33 cellular contexts compared by ENCODE assay signal in the genomic region with DNA sequence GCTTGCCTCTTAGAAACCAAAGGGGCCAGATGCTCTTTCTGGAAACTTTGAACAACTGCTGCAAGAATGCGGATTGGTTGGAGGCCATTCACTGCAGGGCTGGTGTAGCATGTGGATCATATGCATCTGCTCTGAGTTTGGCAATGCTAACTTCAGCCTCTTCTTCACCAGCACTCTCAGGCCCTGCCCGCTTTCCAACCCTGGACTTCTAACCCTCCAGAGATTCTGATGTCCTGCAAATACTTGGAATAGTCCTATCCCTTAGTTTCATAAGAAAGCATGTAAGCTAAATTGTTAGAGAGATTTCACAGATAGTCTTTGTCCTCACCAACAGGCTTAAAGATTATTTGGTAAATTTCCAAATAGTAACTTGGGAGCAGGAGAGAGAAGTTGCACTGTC.
"Had no signal": no experiment of that assay in that cellular context is flagged by ENCODE, and none has a peak within 500 bp of the region (broad histone marks: within the 10 kb centered on the region; RNA-seq: fewer than 3 reads in every experiment).

No MANE protein-coding gene starts in this region.

- H3K9me3 Mint-ChIP-seq: natural killer cell treated with Interleukin-12 subunit alpha and Interleukin-12 subunit beta and Interleukin-15 and Interleukin-18, amount 100 ng/mL, for 72 hours had no signal

- H3K9me3 ChIP-seq: adrenal gland, ascending aorta, gastroesophageal sphincter, thoracic aorta, upper lobe of left lung, vagina had no signal

- DNase-seq: activated CD4-positive, alpha-beta T cell treated with anti-CD3 and anti-CD28 coated beads for 48 hours; activated CD4-positive, alpha-beta T cell treated with anti-CD3 and anti-CD28 coated beads, Interleukin-2, amount 50 U/mL, for 48 hours; activated CD8-positive, alpha-beta memory T cell treated with anti-CD3 and anti-CD28 coated beads for 24 hours; activated effector memory CD4-positive, alpha-beta T cell treated with Interleukin-2 at 50 U/mL for 16 hours; activated naive CD4-positive, alpha-beta T cell treated with anti-CD3 and anti-CD28 coated beads for 36 hours; activated naive CD8-positive, alpha-beta T cell treated with anti-CD3 and anti-CD28 coated beads for 36 hours; adrenal gland; brain microvascular endothelial cell; dorsolateral prefrontal cortex; effector memory CD4-positive, alpha-beta T cell; erythroblast; head of caudate nucleus; hypothalamus; immature natural killer cell; kidney; left colon; posterior cingulate gyrus; right cardiac atrium; stimulated activated CD4-positive, alpha-beta T cell treated with anti-CD3 and anti-CD28 coated beads, Interleukin-12 subunit alpha, Interleukin-12 subunit beta, amount 100 ng/mL, for 4 hours; stimulated activated CD4-positive, alpha-beta T cell treated with anti-CD3 and anti-CD28 coated beads, Interleukin-4, amount 100 ng/mL, for 1 hour; T-helper 17 cell; T1000; upper lobe of left lung; WERI-Rb-1 had no signal

- H3K36me3 Mint-ChIP-seq: immature natural killer cell; natural killer cell treated with Interleukin-12 subunit alpha and Interleukin-12 subunit beta and Interleukin-15 and Interleukin-18, amount 100 ng/mL, for 72 hours had no signal

- H3K27ac Mint-ChIP-seq: activated naive CD4-positive, alpha-beta T cell treated with anti-CD3 and anti-CD28 coated beads for 36 hours; activated naive CD8-positive, alpha-beta T cell treated with anti-CD3 and anti-CD28 coated beads for 36 hours; immature natural killer cell; natural killer cell treated with Interleukin-12 subunit alpha and Interleukin-12 subunit beta and Interleukin-15 and Interleukin-18, amount 100 ng/mL, for 72 hours; stimulated activated naive CD8-positive, alpha-beta T cell treated with anti-CD3 and anti-CD28 coated beads, Interleukin-15, Interleukin-2, amounts not matched to agents 100 ng/mL and 50 ng/mL, for 24 hours; T-helper 17 cell had no signal

- H3K4me1 ChIP-seq: adrenal gland, ascending aorta, upper lobe of left lung had no signal

- FAIRE-seq: kidney had no signal

- H3K27me3 ChIP-seq: adrenal gland, ascending aorta, brain microvascular endothelial cell, dorsolateral prefrontal cortex, gastroesophageal sphincter, upper lobe of left lung, vagina had no signal

- H3K4me3 Mint-ChIP-seq: activated naive CD4-positive, alpha-beta T cell treated with anti-CD3 and anti-CD28 coated beads for 36 hours; activated naive CD8-positive, alpha-beta T cell treated with anti-CD3 and anti-CD28 coated beads for 36 hours; immature natural killer cell; natural killer cell treated with Interleukin-12 subunit alpha and Interleukin-12 subunit beta and Interleukin-15 and Interleukin-18, amount 100 ng/mL, for 72 hours; stimulated activated naive CD8-positive, alpha-beta T cell treated with anti-CD3 and anti-CD28 coated beads, Interleukin-15, Interleukin-2, amounts not matched to agents 100 ng/mL and 50 ng/mL, for 24 hours; T-helper 17 cell had no signal

- H3K27ac ChIP-seq: adrenal gland, ascending aorta, brain microvascular endothelial cell, coronary artery, gastroesophageal sphincter, thoracic aorta, upper lobe of left lung, vagina, WERI-Rb-1 had no signal

- ATAC-seq: activated CD4-positive, CD25-positive, alpha-beta regulatory T cell treated with anti-CD3 and anti-CD28 coated beads, Interleukin-2, amount 50 U/mL, for 24 hours; gastroesophageal sphincter; natural killer cell treated with Interleukin-12 subunit alpha and Interleukin-12 subunit beta and Interleukin-15 and Interleukin-18, amount 100 ng/mL, for 72 hours; right cardiac atrium; T-helper 17 cell had no signal

- H3K36me3 ChIP-seq: adrenal gland, ascending aorta, brain microvascular endothelial cell, gastroesophageal sphincter, thoracic aorta, upper lobe of left lung, vagina, WERI-Rb-1 had no signal

- H3K27me3 Mint-ChIP-seq: activated naive CD8-positive, alpha-beta T cell treated with anti-CD3 and anti-CD28 coated beads for 36 hours; stimulated activated naive CD8-positive, alpha-beta T cell treated with anti-CD3 and anti-CD28 coated beads, Interleukin-15, Interleukin-2, amounts not matched to agents 100 ng/mL and 50 ng/mL, for 24 hours; T-helper 17 cell had no signal

- H3K4me3 ChIP-seq: adrenal gland, ascending aorta, coronary artery, dorsolateral prefrontal cortex, gastroesophageal sphincter, skin epidermis, thoracic aorta, upper lobe of left lung, vagina had no signal
